ENCODE assay signal across 17 cellular contexts in the genomic region with DNA sequence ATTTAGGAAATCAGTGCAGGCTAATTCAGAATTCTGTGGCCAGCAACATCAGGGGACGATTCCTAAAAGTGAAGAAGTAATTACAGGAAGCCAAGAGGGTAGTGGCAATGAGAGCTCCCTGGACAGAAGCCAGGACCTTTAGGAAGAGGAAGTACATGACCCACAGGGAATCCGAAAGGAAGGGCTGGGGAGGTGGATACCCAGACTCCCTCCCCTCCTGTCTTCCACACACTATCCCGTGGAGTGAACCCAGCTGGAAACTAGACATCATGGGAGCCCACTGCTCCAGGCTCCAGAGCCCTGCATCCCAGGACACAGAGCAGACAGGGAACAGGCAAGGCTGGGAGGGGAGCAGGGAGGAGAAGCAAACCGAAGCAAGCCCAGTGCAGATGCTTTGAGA.
A peak's percentile ranks its signal among the peaks of the same experiment; 100 is the strongest.
DNase-seq lines count a peak whose midpoint lies in the region; ATAC-seq, FAIRE-seq and TF ChIP-seq lines count a peak whose summit lies in the region.
"Had no signal": no experiment of that assay in that cellular context is flagged by ENCODE, and none has a peak within 500 bp of the region (broad histone marks: within the 10 kb centered on the region; RNA-seq: fewer than 3 reads in every experiment).

No MANE protein-coding gene starts in this region.

- H3K27ac ChIP-seq in H1 (ENCODE audit: low read depth, low read length) (no peak overlapping the region), aorta (ENCODE audit: low read depth in 1 of 2, low read length in 2 of 2) (no peak overlapping the region), gastrocnemius medialis (no peak overlapping the region)

- H2BK20ac ChIP-seq in H1 (ENCODE audit: low read length): no peak overlapping the region

- H3K4ac ChIP-seq in H1 (replicated peaks; ENCODE audit: insufficient read length, low read depth, low read length): no peak overlapping the region

- no peak for FAIRE-seq in H1 (lab: Jason Lieb, UNC)
- FAIRE-seq: bronchial epithelial cell, kidney had no signal

- no peak overlapping the region for H4K5ac ChIP-seq in H1 (ENCODE audit: insufficient read length, low read depth, low read length)

- H4K91ac ChIP-seq in H1 (replicated peaks; ENCODE audit: insufficient read length, low read length): no peak overlapping the region

- H3K4me1 ChIP-seq in H1 (replicated peaks in 1 of 4; ENCODE audit: control insufficient read depth in 3 of 4, insufficient read depth in 4 of 4, low read length in 3 of 4) (peaks cover 3 to 11% (median 7%) of the 10 kb centered on the region in 4 experiments), aorta (ENCODE audit: control insufficient read depth in 1 of 2, insufficient read depth in 2 of 2, low read length in 2 of 2) (no peaks in the 10 kb centered on the region), gastrocnemius medialis (peaks cover 0 to 2% of the 10 kb centered on the region in 2 donors)

- no peak overlapping the region for H3K9ac ChIP-seq in H1 (replicated peaks in 1 of 4; ENCODE audit: extremely low read depth in 1 of 4, low read depth in 3 of 4, low read length in 3 of 4)

- H3K23me2 ChIP-seq in H1 (ENCODE audit: low read depth, low read length): no peaks in the 10 kb centered on the region

- no peaks in the 10 kb centered on the region for H4K20me1 ChIP-seq in H1 (replicated peaks in 1 of 2; ENCODE audit: control insufficient read depth in 1 of 2, insufficient read depth in 2 of 2, low read length in 2 of 2)

- H2BK12ac ChIP-seq in H1 (ENCODE audit: low read depth, low read length): peak overlapping the region; percentile 39; the same call in 1 of the 2 replicates

- no peak overlapping the region for H3K23ac ChIP-seq in H1 (ENCODE audit: insufficient read length)

- no peak overlapping the region for H3K4me3 ChIP-seq in H1 (ENCODE audit: extremely low read depth in 1 of 4, insufficient read depth in 2 of 4, low read depth in 3 of 4, low read length in 4 of 4)
- H3K4me3 ChIP-seq in aorta (ENCODE audit: low read length in 2 of 2): no peak overlapping the region
- H3K4me3 ChIP-seq in MG63: no peak overlapping the region
- no peak overlapping the region for H3K4me3 ChIP-seq in gastrocnemius medialis
- H3K4me3 ChIP-seq: smooth muscle cell, stomach had no signal

- no peak for TF ChIP-seq POLR2A in H1 (IDR thresholded peaks at IDR 0.05; ENCODE audit: control extremely low read depth in 1 of 2, low read depth in 2 of 2, low read length in 2 of 2)
- TF ChIP-seq POLR2A in gastrocnemius medialis (IDR thresholded peaks at IDR 0.05): no peak

- TF ChIP-seq CTCF in H1 (IDR thresholded peaks at IDR 0.05; ENCODE audit: control extremely low read depth in 1 of 3, insufficient read depth in 1 of 3, low read depth in 1 of 3, low read length in 3 of 3): no peak
- no peak for TF ChIP-seq CTCF in gastrocnemius medialis (IDR thresholded peaks at IDR 0.05 in 4 of 5, conservative IDR thresholded peaks at IDR 0.05 in 1 of 5)
- no peak for TF ChIP-seq CTCF in omental fat pad (IDR thresholded peaks at IDR 0.05)

- H3K36me3 ChIP-seq in H1 (ENCODE audit: control insufficient read depth in 2 of 4, insufficient read depth in 4 of 4, low read length in 3 of 4): no peaks in the 10 kb centered on the region
- no peaks in the 10 kb centered on the region for H3K36me3 ChIP-seq in aorta (ENCODE audit: control insufficient read depth in 1 of 2, insufficient read depth in 2 of 2, low read length in 1 of 2)
- H3K36me3 ChIP-seq in MG63: no peaks in the 10 kb centered on the region
- no peaks in the 10 kb centered on the region for H3K36me3 ChIP-seq in gastrocnemius medialis
- H3K36me3 ChIP-seq: stomach had no signal

- H2BK5ac ChIP-seq in H1 (ENCODE audit: low read depth, low read length): no peak overlapping the region

- H3K56ac ChIP-seq in H1 (replicated peaks; ENCODE audit: insufficient read length, low read depth, low read length): no peak overlapping the region

- H3K79me2 ChIP-seq in H1 (ENCODE audit: control insufficient read depth in 1 of 2, insufficient read depth in 2 of 2, low read length in 2 of 2): no peaks in the 10 kb centered on the region

- WGBS in H1 (ENCODE audit: extremely low coverage in 1 of 2, insufficient coverage in 1 of 2, insufficient read length in 1 of 2, insufficient replicate concordance in 2 of 2, low coverage in 1 of 2, low lambda C conversion rate in 2 of 2, missing lambda C conversion rate in 1 of 2), 2 experiments: 82% methylated on average over 4 of the region's 4 CpGs; no CpG with 5 or more reads in 1 of the 2 experiments
- WGBS in aorta, 2 donors: 64 to 65% methylated on average over 4 of the region's 4 CpGs

- H3K18ac ChIP-seq in H1 (ENCODE audit: extremely low read depth, low read length): no peak overlapping the region; the same call in 1 of the 2 replicates

- ATAC-seq in Right ventricle myocardium inferior (peak; percentile 57), aorta (ENCODE audit: low FRiP score) (peak; percentile 15), gastrocnemius medialis (no peak), omental fat pad (ENCODE audit: low FRiP score) (no peak)
- ATAC-seq: activated CD4-positive, CD25-positive, alpha-beta regulatory T cell treated with anti-CD3 and anti-CD28 coated beads, Interleukin-2, amount 50 U/mL, for 24 hours had no signal

- CTCF ChIA-PET in H1 (lab: Charles Lee; ENCODE audit: partially characterized antibody): interaction anchor here (0.8 to 3.8 kb wide), 11 partner anchors 9 to 213 kb away, joined by 3 to 24 read pairs (median 3); no protein-coding TSS in a partner anchor

- DNase-seq in Right ventricle myocardium inferior (ENCODE audit: missing footprints): no peak
- DNase-seq in cardiac septum (ENCODE audit: low spot score): no peak
- DNase-seq in H1 (ENCODE audit: low read depth in 1 of 2, low spot score in 2 of 2): no peak
- peak; percentile 74 for DNase-seq in medulla oblongata (ENCODE audit: extremely low spot score)
- no peak for DNase-seq in aorta
- DNase-seq in MG63: no peak
- DNase-seq in gastrocnemius medialis: no peak
- DNase-seq in omental fat pad (ENCODE audit: low spot score): no peak
- DNase-seq: Calu3, glutamatergic neuron, kidney, NCI-H1417, NCI-H446 treated with DMSO at 0.1 percent for 48 hours, stomach had no signal

- H3K4me2 ChIP-seq in H1 (ENCODE audit: insufficient read depth in 1 of 2, low read depth in 2 of 2, low read length in 2 of 2): no peak overlapping the region
- H3K4me2 ChIP-seq: smooth muscle cell had no signal

- no peaks in the 10 kb centered on the region; the same call in 1 of the 2 replicates for H3K79me1 ChIP-seq in H1 (ENCODE audit: low read depth, low read length)

- TF ChIP-seq RAD21 in H1 (IDR thresholded peaks at IDR 0.05 in 1 of 2, conservative IDR thresholded peaks at IDR 0.05 in 1 of 2; ENCODE audit: low read depth in 2 of 2, low read length in 2 of 2): no peak

- no peak overlapping the region for H2BK120ac ChIP-seq in H1 (replicated peaks; ENCODE audit: low read depth, low read length)

- H3K9me3 ChIP-seq in H1 (ENCODE audit: insufficient read depth in 2 of 2, low read depth in 1 of 2, low read length in 1 of 2) (peaks cover 15 to 16% of the 10 kb centered on the region in 2 experiments; a peak in 3 of 4 replicates), aorta (ENCODE audit: control insufficient read depth, low read length) (peaks cover 2% of the 10 kb centered on the region), MG63 (peaks cover 3% of the 10 kb centered on the region; the same call in 1 of the 2 replicates), gastrocnemius medialis (no peaks in the 10 kb centered on the region)

- H2AFZ ChIP-seq in H1 (ENCODE audit: low read length): no peak overlapping the region

- no peak overlapping the region for H4K8ac ChIP-seq in H1 (ENCODE audit: extremely low read depth, insufficient read depth, low read length)

- POLR2A ChIA-PET in H1 (lab: Charles Lee; ENCODE audit: partially characterized antibody): interaction anchor here (0.9 to 1.8 kb wide), 2 partner anchors 9 to 53 kb away, joined by 5 to 6 read pairs; no protein-coding TSS in a partner anchor

- H2AK5ac ChIP-seq in H1 (ENCODE audit: low read depth, low read length): no peak overlapping the region

- in situ Hi-C loops in gastrocnemius medialis (cut with MboI; ENCODE audit: low sequenced_read_pairs in 4 of 4): loop anchor here in 1 of 4 donors (25.0 kb wide), 1 partner anchor 198 kb away; the partner anchor contains the start of genes BANF2 and RRBP1

- H3K27me3 ChIP-seq in H1 (replicated peaks in 1 of 4; ENCODE audit: control insufficient read depth in 3 of 4, extremely low read depth in 1 of 4, insufficient read depth in 3 of 4, low read length in 3 of 4) (no peaks in the 10 kb centered on the region), aorta (ENCODE audit: control insufficient read depth in 1 of 2, insufficient read depth in 2 of 2, low read length in 1 of 2) (no peaks in the 10 kb centered on the region), MG63 (no peaks in the 10 kb centered on the region), gastrocnemius medialis (no peaks in the 10 kb centered on the region)
- H3K27me3 ChIP-seq: stomach had no signal

- H3K14ac ChIP-seq in H1 (ENCODE audit: insufficient read length): no peak overlapping the region

- intact Hi-C loops in Right ventricle myocardium inferior (cut with DNase I) (no loop called here), cardiac septum (cut with DNase I) (no loop called here), aorta (cut with DNase I) (no loop called here), gastrocnemius medialis (cut with DNase I; ENCODE audit: low total_unique reads) (no loop called here)

- TF ChIP-seq EP300 in H1 (IDR thresholded peaks at IDR 0.05; ENCODE audit: borderline replicate concordance in 1 of 2, low read depth in 2 of 2, low read length in 2 of 2): no peak

- H2BK15ac ChIP-seq in H1 (ENCODE audit: low read length): no peak overlapping the region

TF ChIP-seq in H1, 55 proteins besides CTCF, POLR2A, EP300 and RAD21:
- no peak for TF ChIP-seq CHD1 (IDR thresholded peaks at IDR 0.05; ENCODE audit: low read depth, low read length)
- TF ChIP-seq RFX5 (IDR thresholded peaks at IDR 0.05; ENCODE audit: borderline replicate concordance, low read depth, low read length): no peak
- no peak for TF ChIP-seq TAF1 (IDR thresholded peaks at IDR 0.05; ENCODE audit: low read depth, low read length)
- no peak for TF ChIP-seq HDAC2 (IDR thresholded peaks at IDR 0.05; ENCODE audit: borderline replicate concordance in 1 of 2, low read depth in 2 of 2, low read length in 2 of 2)
- TF ChIP-seq ZNF274 (IDR thresholded peaks at IDR 0.05; ENCODE audit: borderline replicate concordance, extremely low read depth, low read length): no peak

Comparison
In these comparisons a context has a peak if more than half of its experiments do, and no peak if none do; other contexts are left out.
1. ATAC-seq: peak in Right ventricle myocardium inferior (single experiment) and aorta (single experiment); none in gastrocnemius medialis (0 of 2) and omental fat pad (single experiment).